In genomic region chr2:58680938-58681337, GRCh38 we compare ENCODE assay signal across 18 cellular contexts.
A peak's percentile ranks its signal among the peaks of the same experiment; 100 is the strongest.
DNase-seq lines count a peak whose midpoint lies in the region; TF ChIP-seq lines count a peak whose summit lies in the region.
"Had no signal": no experiment of that assay in that cellular context is flagged by ENCODE, and none has a peak within 500 bp of the region (broad histone marks: within the 10 kb centered on the region; RNA-seq: fewer than 3 reads in every experiment).

No MANE protein-coding gene starts in this region.

- no peak overlapping the region for H3K9ac ChIP-seq in MM.1S (ENCODE audit: low read length)

- no peak overlapping the region for H3K4me3 ChIP-seq in MM.1S (ENCODE audit: low read length)
- H3K4me3 ChIP-seq in fibroblast of pulmonary artery (replicated peaks; ENCODE audit: low read depth, low read length) = no peak overlapping the region
- H3K4me3 ChIP-seq: GM12878 had no signal

- H4K20me1 ChIP-seq in MM.1S (ENCODE audit: insufficient read depth, low read length) = no peaks in the 10 kb centered on the region

- H3K9me2 ChIP-seq in MM.1S (replicated peaks; ENCODE audit: insufficient read depth, low read length) = no peaks in the 10 kb centered on the region

- H3K4me1 ChIP-seq in MM.1S (ENCODE audit: low read length) = no peaks in the 10 kb centered on the region

- DNase-seq in MM.1S (peak; percentile 11), RWPE1 (ENCODE audit: low spot score) (peak; percentile 2), fibroblast of pulmonary artery (ENCODE audit: low read depth) (peak; percentile 0), HEK293T (ENCODE audit: extremely low spot score) (no peak), NCI-H2107 treated with DMSO at 0.1 percent for 48 hours (lab: John Stamatoyannopoulos, UW; ENCODE audit: unreplicated experiment) (no peak), ACHN (no peak), CD1c-positive myeloid dendritic cell (ENCODE audit: extremely low spot score) (no peak)
- DNase-seq: activated CD4-positive, CD25-positive, alpha-beta regulatory T cell treated with anti-CD3 and anti-CD28 coated beads, Interleukin-2, amount 50 U/mL, for 72 hours; activated CD8-positive, alpha-beta memory T cell treated with anti-CD3 and anti-CD28 coated beads, Interleukin-2, amount 50 U/mL, for 48 hours; activated naive CD4-positive, alpha-beta T cell treated with anti-CD3 and anti-CD28 coated beads, Interleukin-2, amount 50 U/mL, for 16 hours; caudate nucleus; endodermal cell; left cardiac atrium; NCI-H2029; substantia nigra had no signal

- no peaks in the 10 kb centered on the region for H3K79me2 ChIP-seq in MM.1S (ENCODE audit: low read length)

- TF ChIP-seq CTCF in C4-2B (conservative IDR thresholded peaks at IDR 0.05) (peak; percentile 17; the same call in 1 of the 2 replicates), MM.1S (IDR thresholded peaks at IDR 0.05; ENCODE audit: low read length) (0 out of 2 replicates have a peak, but pooled peaks have one; percentile 8), RWPE1 (conservative IDR thresholded peaks at IDR 0.05; ENCODE audit: low read depth) (0 out of 2 replicates have a peak, but pooled peaks have one; percentile 9), fibroblast of pulmonary artery (IDR thresholded peaks at IDR 0.05; ENCODE audit: low read length, missing control alignments) (no peak)

- POLR2A ChIA-PET in RWPE1 (lab: Yijun Ruan, JAX; ENCODE audit: low non-redundant PET) = no interaction called here
- POLR2A ChIA-PET in HEK293T (lab: Yijun Ruan, JAX) = no interaction called here

- H3K4me2 ChIP-seq in MM.1S (ENCODE audit: low read depth, low read length) = no peak overlapping the region

- no peaks in the 10 kb centered on the region for H3K27me3 ChIP-seq in MM.1S (replicated peaks; ENCODE audit: insufficient read depth, low read length)

- H3K9me3 ChIP-seq in MM.1S (replicated peaks; ENCODE audit: insufficient read depth, low read length) = no peaks in the 10 kb centered on the region

- CTCF ChIA-PET in RWPE1 (lab: Yijun Ruan, JAX) (interaction anchor here (0.7 to 1.4 kb wide), 3 partner anchors 103 to 111 kb away, joined by 3 to 9 read pairs (median 3); no protein-coding TSS in a partner anchor), HEK293T (lab: Yijun Ruan, JAX) (no interaction called here)

- H3K27ac ChIP-seq in C4-2B (no peak overlapping the region), MM.1S (ENCODE audit: low read length) (no peak overlapping the region), RWPE1 (no peak overlapping the region)
- H3K27ac ChIP-seq: HL-60 had no signal

- in situ Hi-C loops in ACHN (cut with HindIII; ENCODE audit: low pct_ligation_motif_present, low pct_unique_long_range_greater_than_20kb, low sequenced_read_pairs) = no loop called here

- no peaks in the 10 kb centered on the region for H3F3A ChIP-seq in MM.1S (ENCODE audit: insufficient read depth, low read length)

- no peak overlapping the region for H2AFZ ChIP-seq in MM.1S (ENCODE audit: low read length)

- H3K36me3 ChIP-seq in MM.1S (replicated peaks; ENCODE audit: insufficient read depth, low read length) = no peaks in the 10 kb centered on the region

TF ChIP-seq in HEK293T, 16 proteins besides CTCF, POLR2A, EP300 and RAD21:
- TF ChIP-seq FOXM1 (IDR thresholded peaks at IDR 0.05; ENCODE audit: borderline replicate concordance) (no peak), TARDBP (IDR thresholded peaks at IDR 0.05) (no peak), L3MBTL2 (conservative IDR thresholded peaks at IDR 0.05) (no peak), HDGF (IDR thresholded peaks at IDR 0.05; ENCODE audit: borderline replicate concordance) (no peak), NFRKB (IDR thresholded peaks at IDR 0.05) (no peak), FOXK2 (IDR thresholded peaks at IDR 0.05) (no peak), ARNT (IDR thresholded peaks at IDR 0.05) (no peak), CTBP1 (IDR thresholded peaks at IDR 0.05; ENCODE audit: borderline replicate concordance) (no peak), PKNOX1 (IDR thresholded peaks at IDR 0.05) (no peak), LEF1 (IDR thresholded peaks at IDR 0.05; ENCODE audit: borderline replicate concordance) (no peak), SUZ12 (IDR thresholded peaks at IDR 0.05) (no peak), FOXA1 (IDR thresholded peaks at IDR 0.05) (no peak), ZNF384 (IDR thresholded peaks at IDR 0.05) (no peak), ELF4 (IDR thresholded peaks at IDR 0.05) (no peak), SP1 (IDR thresholded peaks at IDR 0.05) (no peak)

Comparison
In these comparisons a context has a peak if more than half of its experiments do, and no peak if none do; other contexts are left out.
1. DNase-seq: peak in MM.1S (single experiment), RWPE1 (single experiment) and fibroblast of pulmonary artery (single experiment); none in HEK293T (single experiment), NCI-H2107 treated with DMSO at 0.1 percent for 48 hours (single experiment), ACHN (single experiment) and CD1c-positive myeloid dendritic cell (single experiment).